ENCODE assay signal across 8 cellular contexts in genomic region chr4:102620697-102621497, GRCh38.
DNase-seq lines count a peak whose midpoint lies in the region; ATAC-seq and TF ChIP-seq lines count a peak whose summit lies in the region.

No MANE protein-coding gene starts in this region.

- no peak for ATAC-seq in activated T-helper 17 cell treated with anti-CD3 and anti-CD28 coated beads, Interleukin-2, amount 50 U/mL, for 72 hours (replicated peaks)
- peak; percentile 96 for ATAC-seq in Right ventricle myocardium superior (ENCODE audit: poor library complexity)

- CTCF ChIA-PET in HEK293 (lab: Yijun Ruan, JAX), result interaction anchor here (0.5 to 2.5 kb wide), 26 partner anchors 10 to 558 kb away, joined by 3 to 34 read pairs (median 4); partner anchors contain the start of genes BDH2, SLC9B1 and UBE2D3

- 73% methylated on average over 8 of the region's 8 CpGs for WGBS in prostate gland

- H3K27ac Mint-ChIP-seq in activated naive CD4-positive, alpha-beta T cell treated with anti-CD3 and anti-CD28 coated beads, Interleukin-2, amount 50 U/mL, for 24 hours, result peak overlapping the region; percentile 83
- no peak overlapping the region for H3K27ac Mint-ChIP-seq in activated T-helper 17 cell treated with anti-CD3 and anti-CD28 coated beads, Interleukin-2, amount 50 U/mL, for 72 hours
- no peak overlapping the region for H3K27ac Mint-ChIP-seq in endothelial cell (ENCODE audit: unreplicated experiment)

- no peak overlapping the region for H3K4me3 Mint-ChIP-seq in activated naive CD4-positive, alpha-beta T cell treated with anti-CD3 and anti-CD28 coated beads, Interleukin-2, amount 50 U/mL, for 24 hours
- H3K4me3 Mint-ChIP-seq in activated T-helper 17 cell treated with anti-CD3 and anti-CD28 coated beads, Interleukin-2, amount 50 U/mL, for 72 hours, result peak overlapping the region; percentile 9
- H3K4me3 Mint-ChIP-seq in endothelial cell (ENCODE audit: unreplicated experiment), result no peak overlapping the region

- H3K4me1 Mint-ChIP-seq in activated naive CD4-positive, alpha-beta T cell treated with anti-CD3 and anti-CD28 coated beads, Interleukin-2, amount 50 U/mL, for 24 hours, result peaks cover 66% of the 10 kb centered on the region
- peaks cover 47% of the 10 kb centered on the region for H3K4me1 Mint-ChIP-seq in activated T-helper 17 cell treated with anti-CD3 and anti-CD28 coated beads, Interleukin-2, amount 50 U/mL, for 72 hours
- peaks cover 9% of the 10 kb centered on the region for H3K4me1 Mint-ChIP-seq in endothelial cell (ENCODE audit: unreplicated experiment)

- H3K9me3 ChIP-seq in HEK293 (ENCODE audit: control insufficient read depth, insufficient read depth, low read depth, low read length), result no peaks in the 10 kb centered on the region
- H3K9me3 ChIP-seq in prostate gland, result no peaks in the 10 kb centered on the region

- POLR2A ChIA-PET in HEK293 (lab: Yijun Ruan, JAX), result interaction anchor here (1.2 to 1.5 kb wide), 2 partner anchors 206 to 248 kb away, joined by 7 to 8 read pairs; partner anchors contain the start of genes CISD2 and UBE2D3

- no peaks in the 10 kb centered on the region for H3K27me3 Mint-ChIP-seq in activated naive CD4-positive, alpha-beta T cell treated with anti-CD3 and anti-CD28 coated beads, Interleukin-2, amount 50 U/mL, for 24 hours
- H3K27me3 Mint-ChIP-seq in activated T-helper 17 cell treated with anti-CD3 and anti-CD28 coated beads, Interleukin-2, amount 50 U/mL, for 72 hours, result no peaks in the 10 kb centered on the region
- H3K27me3 Mint-ChIP-seq in endothelial cell (ENCODE audit: unreplicated experiment), result peaks cover 3% of the 10 kb centered on the region

- TF ChIP-seq POLR2A in prostate gland (IDR thresholded peaks at IDR 0.05), result no peak

- H3K36me3 Mint-ChIP-seq in activated naive CD4-positive, alpha-beta T cell treated with anti-CD3 and anti-CD28 coated beads, Interleukin-2, amount 50 U/mL, for 24 hours, result peaks cover 17% of the 10 kb centered on the region
- peaks cover 23% of the 10 kb centered on the region for H3K36me3 Mint-ChIP-seq in activated T-helper 17 cell treated with anti-CD3 and anti-CD28 coated beads, Interleukin-2, amount 50 U/mL, for 72 hours (ENCODE audit: low read depth)
- peaks cover 9% of the 10 kb centered on the region for H3K36me3 Mint-ChIP-seq in endothelial cell (ENCODE audit: low read depth, unreplicated experiment)

- no peaks in the 10 kb centered on the region for H3K27me3 ChIP-seq in prostate gland (replicated peaks; ENCODE audit: insufficient read depth)

- H3K27ac ChIP-seq in HEK293 (ENCODE audit: extremely low read depth, low read depth, low read length), result no peak overlapping the region
- no peak overlapping the region for H3K27ac ChIP-seq in prostate gland

- intact Hi-C loops in Right ventricle myocardium superior (cut with DNase I) (loop anchor here (1.0 to 10.0 kb wide), 3 partner anchors 166 to 474 kb away; partner anchors contain the start of gene BDH2), prostate gland (cut with DNase I) (loop anchor here (2.0 to 5.0 kb wide), 3 partner anchors 206 to 476 kb away; partner anchors contain the start of genes BDH2 and UBE2D3)

- H3K4me3 ChIP-seq in HEK293 (ENCODE audit: low read depth, low read length), result peak overlapping the region; percentile 9; the same call in 1 of the 2 replicates
- no peak overlapping the region for H3K4me3 ChIP-seq in prostate gland

- H3K4me1 ChIP-seq in HEK293 (ENCODE audit: control insufficient read depth, insufficient read depth, low read length) (no peaks in the 10 kb centered on the region), prostate gland (replicated peaks) (no peaks in the 10 kb centered on the region)

- H3K9me3 Mint-ChIP-seq in activated naive CD4-positive, alpha-beta T cell treated with anti-CD3 and anti-CD28 coated beads, Interleukin-2, amount 50 U/mL, for 24 hours, result no peaks in the 10 kb centered on the region
- H3K9me3 Mint-ChIP-seq in activated T-helper 17 cell treated with anti-CD3 and anti-CD28 coated beads, Interleukin-2, amount 50 U/mL, for 72 hours, result no peaks in the 10 kb centered on the region
- no peaks in the 10 kb centered on the region for H3K9me3 Mint-ChIP-seq in endothelial cell (ENCODE audit: unreplicated experiment)

- no peak for DNase-seq in activated naive CD4-positive, alpha-beta T cell treated with anti-CD3 and anti-CD28 coated beads, Interleukin-2, amount 50 U/mL, for 16 hours
- DNase-seq in NCI-H1930 (lab: John Stamatoyannopoulos, UW), result peak; percentile 7 to 19
- DNase-seq in Right ventricle myocardium superior, result no peak
- DNase-seq in prostate gland (ENCODE audit: low spot score), result no peak
- DNase-seq in endothelial cell (ENCODE audit: low spot score), result no peak

- H3K36me3 ChIP-seq in HEK293 (ENCODE audit: control insufficient read depth in 2 of 2, insufficient read depth in 1 of 2, low read length in 2 of 2) (peaks cover 0 to 7% of the 10 kb centered on the region in 2 experiments; a peak in 1 of 3 replicates), prostate gland (no peaks in the 10 kb centered on the region)

- TF ChIP-seq CTCF in HEK293 (tag by site-specific recombination; IDR thresholded peaks at IDR 0.05) (peak; percentile 69; the same call in 1 of the 2 replicates), prostate gland (IDR thresholded peaks at IDR 0.05) (peak in 3 of 4 experiments; percentile 47 to 77 (median 70)), endothelial cell (IDR thresholded peaks at IDR 0.05; ENCODE audit: unreplicated experiment) (no peak)

TF ChIP-seq in HEK293, 187 proteins besides CTCF, POLR2A, EP300 and RAD21 (continues in another document):
- TF ChIP-seq ZNF76 (tag by site-specific recombination; IDR thresholded peaks at IDR 0.05; ENCODE audit: borderline replicate concordance, low read depth), result 0 out of 2 replicates have a peak, but pooled peaks have one; percentile 16
- no peak for TF ChIP-seq ZNF133 (tag by site-specific recombination; IDR thresholded peaks at IDR 0.05)
- TF ChIP-seq ZFP3 (tag by site-specific recombination; IDR thresholded peaks at IDR 0.05; ENCODE audit: low read depth), result no peak
- TF ChIP-seq SCRT1 (tag by site-specific recombination; IDR thresholded peaks at IDR 0.05; ENCODE audit: borderline replicate concordance), result no peak
- TF ChIP-seq ZNF426 (tag by site-specific recombination; IDR thresholded peaks at IDR 0.05), result no peak
- no peak; the same call in 1 of the 2 replicates for TF ChIP-seq ZIC2 (tag by site-specific recombination; IDR thresholded peaks at IDR 0.05)
- no peak for TF ChIP-seq ZSCAN18 (tag by site-specific recombination; IDR thresholded peaks at IDR 0.05)
- TF ChIP-seq ZNF274 (IDR thresholded peaks at IDR 0.05; ENCODE audit: low read length), result no peak
- no peak for TF ChIP-seq ZNF274 (tag by site-specific recombination; IDR thresholded peaks at IDR 0.05; ENCODE audit: borderline replicate concordance)
- TF ChIP-seq ZNF660 (tag by site-specific recombination; IDR thresholded peaks at IDR 0.05), result 0 out of 2 replicates have a peak, but pooled peaks have one; percentile 19
- peak; percentile 39 for TF ChIP-seq FEZF1 (tag by site-specific recombination; IDR thresholded peaks at IDR 0.05)
- no peak for TF ChIP-seq HOXA7 (CRISPR knock-in tag; IDR thresholded peaks at IDR 0.05; ENCODE audit: borderline replicate concordance)
- TF ChIP-seq ZNF404 (tag by site-specific recombination; IDR thresholded peaks at IDR 0.05), result no peak
- TF ChIP-seq ZNF223 (tag by site-specific recombination; IDR thresholded peaks at IDR 0.05), result no peak
- no peak for TF ChIP-seq OVOL3 (tag by site-specific recombination; IDR thresholded peaks at IDR 0.05)
- TF ChIP-seq ZFP37 (tag by site-specific recombination; IDR thresholded peaks at IDR 0.05), result 0 out of 2 replicates have a peak, but pooled peaks have one; percentile 32
- TF ChIP-seq ZNF169 (tag by site-specific recombination; IDR thresholded peaks at IDR 0.05), result no peak
- no peak for TF ChIP-seq PRDM4 (tag by site-specific recombination; IDR thresholded peaks at IDR 0.05)
- no peak for TF ChIP-seq ZSCAN23 (tag by site-specific recombination; IDR thresholded peaks at IDR 0.05)
- no peak for TF ChIP-seq ZFP69B (tag by site-specific recombination; IDR thresholded peaks at IDR 0.05)
- no peak for TF ChIP-seq SALL2 (tag by site-specific recombination; IDR thresholded peaks at IDR 0.05; ENCODE audit: borderline replicate concordance)

Comparison
In these comparisons a context has a peak if more than half of its experiments do, and no peak if none do; other contexts are left out.
1. DNase-seq: peak in NCI-H1930 (2 of 2); none in activated naive CD4-positive, alpha-beta T cell treated with anti-CD3 and anti-CD28 coated beads, Interleukin-2, amount 50 U/mL, for 16 hours (single experiment), Right ventricle myocardium superior (single experiment), prostate gland (single experiment) and endothelial cell (single experiment).